ENCODE assay signal across 25 cellular contexts in genomic region chr15:41637086-41637485, GRCh38. TPM values are rescaled to one million over a fixed set of nuclear protein-coding genes. Genes with fewer than 3 reads are reported as not detected.
A peak's percentile ranks its signal among the peaks of the same experiment; 100 is the strongest.
DNase-seq lines count a peak whose midpoint lies in the region; ATAC-seq, FAIRE-seq and TF ChIP-seq lines count a peak whose summit lies in the region.
"Had no signal": no experiment of that assay in that cellular context is flagged by ENCODE, and none has a peak within 500 bp of the region (broad histone marks: within the 10 kb centered on the region; RNA-seq: fewer than 3 reads in every experiment).

No MANE protein-coding gene starts in this region.

- no peak overlapping the region for H2AK5ac ChIP-seq in mesendoderm (ENCODE audit: low read length)

- no peak overlapping the region for H4K8ac ChIP-seq in mesendoderm (ENCODE audit: low read depth, low read length)

- H4K5ac ChIP-seq in mesendoderm (ENCODE audit: low read length) = no peak overlapping the region

- DNase-seq in stimulated activated naive CD8-positive, alpha-beta T cell treated with anti-CD3 and anti-CD28 coated beads, Interleukin-15, Interleukin-2, amounts not matched to agents 100 U/mL and 50 U/mL, for 24 hours = no peak
- DNase-seq in stimulated activated naive CD8-positive, alpha-beta T cell treated with anti-CD3 and anti-CD28 coated beads, Interleukin-15, amount 100 ng/mL, for 72 hours = no peak
- DNase-seq in K562 (ENCODE audit: extremely low read depth in 1 of 4, low spot score in 3 of 4) (no peak), mesendoderm (peak; percentile 86), vagina (ENCODE audit: extremely low spot score in 2 of 2) (no peak)
- no peak for DNase-seq in activated effector memory CD4-positive, alpha-beta T cell treated with anti-CD3 and anti-CD28 coated beads, Interleukin-2, amount 50 U/mL, for 16 hours
- no peak for DNase-seq in natural killer cell treated with Interleukin-12 subunit alpha and Interleukin-12 subunit beta and Interleukin-15 and Interleukin-18, amount 100 ng/mL, for 72 hours (ENCODE audit: low spot score)
- DNase-seq: 8988T; ACHN; AML-193; BE2C; CD4-positive, alpha-beta T cell; COR-L47; DMS153; DND-41; GM23248; H7; HCEC 1CT had no signal

- FAIRE-seq in K562 (lab: Jason Lieb, UNC) = no peak
- FAIRE-seq: A549, G401.6, GM12892, GM19239, H1 had no signal

- no peak overlapping the region for H3K9ac ChIP-seq in K562 (ENCODE audit: insufficient read depth in 1 of 2, low read depth in 2 of 2, low read length in 2 of 2)
- H3K9ac ChIP-seq in mesendoderm (ENCODE audit: low read length) = no peak overlapping the region
- H3K9ac ChIP-seq: BLaER1 treated with 17β-estradiol and CSF1 and Interleukin-3, amounts not matched to agents 10 nM and 100 nM; GM23248 had no signal

- no peaks in the 10 kb centered on the region for H3K9me3 Mint-ChIP-seq in stimulated activated naive CD8-positive, alpha-beta T cell treated with anti-CD3 and anti-CD28 coated beads, Interleukin-15, amount 100 ng/mL, for 72 hours
- no peaks in the 10 kb centered on the region for H3K9me3 Mint-ChIP-seq in natural killer cell treated with Interleukin-12 subunit alpha and Interleukin-12 subunit beta and Interleukin-15 and Interleukin-18, amount 100 ng/mL, for 72 hours
- H3K9me3 Mint-ChIP-seq: CD4-positive, alpha-beta T cell had no signal

- H3K79me1 ChIP-seq in mesendoderm (ENCODE audit: low read length) = no peaks in the 10 kb centered on the region

- peaks cover 13% of the 10 kb centered on the region for H3K4me1 Mint-ChIP-seq in stimulated activated naive CD8-positive, alpha-beta T cell treated with anti-CD3 and anti-CD28 coated beads, Interleukin-15, amount 100 ng/mL, for 72 hours
- H3K4me1 Mint-ChIP-seq in natural killer cell treated with Interleukin-12 subunit alpha and Interleukin-12 subunit beta and Interleukin-15 and Interleukin-18, amount 100 ng/mL, for 72 hours (ENCODE audit: low read depth in 2 of 2) = peaks cover 4 to 9% of the 10 kb centered on the region in 2 donors

- TF ChIP-seq RAD21 in K562 (CRISPR knock-in tag; conservative IDR thresholded peaks at IDR 0.05 in 1 of 2, IDR thresholded peaks at IDR 0.05 in 1 of 2) = no peak

- TF ChIP-seq POLR2A in K562 (conservative IDR thresholded peaks at IDR 0.05) (no peak), vagina (IDR thresholded peaks at IDR 0.05) (no peak)

- no peaks in the 10 kb centered on the region for H3K36me3 Mint-ChIP-seq in natural killer cell treated with Interleukin-12 subunit alpha and Interleukin-12 subunit beta and Interleukin-15 and Interleukin-18, amount 100 ng/mL, for 72 hours

- H3K27me3 Mint-ChIP-seq in stimulated activated naive CD8-positive, alpha-beta T cell treated with anti-CD3 and anti-CD28 coated beads, Interleukin-15, amount 100 ng/mL, for 72 hours = no peaks in the 10 kb centered on the region
- H3K27me3 Mint-ChIP-seq in natural killer cell treated with Interleukin-12 subunit alpha and Interleukin-12 subunit beta and Interleukin-15 and Interleukin-18, amount 100 ng/mL, for 72 hours = no peaks in the 10 kb centered on the region
- H3K27me3 Mint-ChIP-seq: CD4-positive, alpha-beta T cell had no signal

- H3K4me2 ChIP-seq in K562 (ENCODE audit: insufficient read depth, low read length) = no peak overlapping the region
- H3K4me2 ChIP-seq in mesendoderm (ENCODE audit: low read length) = no peak overlapping the region
- H3K4me2 ChIP-seq: A549; BLaER1 treated with 17β-estradiol and CSF1 and Interleukin-3, amounts not matched to agents 10 nM and 100 nM had no signal

- H3K27me3 ChIP-seq in K562 (ENCODE audit: control insufficient read depth in 2 of 2, insufficient read depth in 2 of 2, low read length in 2 of 2) (no peaks in the 10 kb centered on the region), mesendoderm (ENCODE audit: insufficient read depth, low read length, poor library complexity) (no peaks in the 10 kb centered on the region), vagina (no peaks in the 10 kb centered on the region)
- H3K27me3 ChIP-seq: BE2C; BLaER1 treated with 17β-estradiol and CSF1 and Interleukin-3, amounts not matched to agents 10 nM and 100 nM had no signal

- peak overlapping the region in 1 of 2 donors; percentile 0 for H3K27ac Mint-ChIP-seq in stimulated activated naive CD8-positive, alpha-beta T cell treated with anti-CD3 and anti-CD28 coated beads, Interleukin-15, amount 100 ng/mL, for 72 hours
- no peak overlapping the region for H3K27ac Mint-ChIP-seq in natural killer cell treated with Interleukin-12 subunit alpha and Interleukin-12 subunit beta and Interleukin-15 and Interleukin-18, amount 100 ng/mL, for 72 hours
- H3K27ac Mint-ChIP-seq: CD4-positive, alpha-beta T cell had no signal

- no TSS peak for BruUV-seq in K562 (replicated peaks; lab: Mats Ljungman, UMichigan)

- H3K18ac ChIP-seq in mesendoderm (ENCODE audit: low read length) = no peak overlapping the region

- no peak overlapping the region for H2BK120ac ChIP-seq in mesendoderm (ENCODE audit: low read depth, low read length)

- peak; percentile 28 for ATAC-seq in stimulated activated naive CD8-positive, alpha-beta T cell treated with anti-CD3 and anti-CD28 coated beads, Interleukin-15, Interleukin-2, amounts not matched to agents 100 U/mL and 50 U/mL, for 24 hours
- ATAC-seq in stimulated activated naive CD8-positive, alpha-beta T cell treated with anti-CD3 and anti-CD28 coated beads, Interleukin-15, amount 100 ng/mL, for 72 hours = no peak
- ATAC-seq in K562 = no peak
- ATAC-seq in natural killer cell treated with Interleukin-12 subunit alpha and Interleukin-12 subunit beta and Interleukin-15 and Interleukin-18, amount 100 ng/mL, for 72 hours = no peak
- ATAC-seq: A549 had no signal

- TF ChIP-seq EP300 in K562 (IDR thresholded peaks at IDR 0.05; ENCODE audit: low read length) = no peak

- intact Hi-C loops in K562 (cut with micrococcal nuclease) = no loop called here
- intact Hi-C loops in vagina (cut with DNase I) = no loop called here

- CTCF ChIA-PET in K562 (lab: Yijun Ruan, JAX; ENCODE audit: low intra/inter-chr PET ratio) = no interaction called here

- POLR2A ChIA-PET in K562 (lab: Yijun Ruan, JAX) = no interaction called here

- no peak overlapping the region for H2BK15ac ChIP-seq in mesendoderm (replicated peaks; ENCODE audit: low read depth)

- no peak overlapping the region for H3K27ac ChIP-seq in K562 (ENCODE audit: extremely low read depth, low read depth, low read length)
- no peak overlapping the region for H3K27ac ChIP-seq in mesendoderm (ENCODE audit: low read depth, low read length)
- no peak overlapping the region for H3K27ac ChIP-seq in vagina
- H3K27ac ChIP-seq: A549; BLaER1 treated with 17β-estradiol and CSF1 and Interleukin-3, amounts not matched to agents 10 nM and 100 nM; GM23248 had no signal

- H3K9me3 ChIP-seq in K562 (replicated peaks; ENCODE audit: control insufficient read depth, insufficient read depth, low read depth, low read length) (no peaks in the 10 kb centered on the region; the same call in 1 of the 2 replicates), vagina (no peaks in the 10 kb centered on the region)
- H3K9me3 ChIP-seq: A549, BE2C had no signal

- H2BK5ac ChIP-seq in mesendoderm (ENCODE audit: low read length) = no peak overlapping the region

- no peak overlapping the region for H3K4me3 ChIP-seq in K562
- no peak overlapping the region for H3K4me3 ChIP-seq in mesendoderm (ENCODE audit: low read length)
- no peak overlapping the region for H3K4me3 ChIP-seq in vagina
- H3K4me3 ChIP-seq: A549; BLaER1 treated with 17β-estradiol and CSF1 and Interleukin-3, amounts not matched to agents 10 nM and 100 nM; GM23248 had no signal

- in situ Hi-C loops in K562 (cut with MboI) = no loop called here

- H3K79me2 ChIP-seq in K562 (ENCODE audit: control insufficient read depth, insufficient read depth, low read length) = no peaks in the 10 kb centered on the region
- H3K79me2 ChIP-seq in mesendoderm (ENCODE audit: control insufficient read depth, insufficient read depth, low read length) = no peaks in the 10 kb centered on the region

- no peak overlapping the region for H3K4me3 Mint-ChIP-seq in stimulated activated naive CD8-positive, alpha-beta T cell treated with anti-CD3 and anti-CD28 coated beads, Interleukin-15, amount 100 ng/mL, for 72 hours
- H3K4me3 Mint-ChIP-seq in natural killer cell treated with Interleukin-12 subunit alpha and Interleukin-12 subunit beta and Interleukin-15 and Interleukin-18, amount 100 ng/mL, for 72 hours = no peak overlapping the region
- H3K4me3 Mint-ChIP-seq: CD14-positive monocyte; CD4-positive, alpha-beta T cell had no signal

- H3K23ac ChIP-seq in mesendoderm (ENCODE audit: low read length) = no peak overlapping the region

- H3K9me1 ChIP-seq in K562 (ENCODE audit: control insufficient read depth, insufficient read depth, low read length) = no peaks in the 10 kb centered on the region

- H2AFZ ChIP-seq in K562 (ENCODE audit: low read depth, low read length) = no peak overlapping the region
- H2AFZ ChIP-seq: GM23248 had no signal

- TF ChIP-seq CTCF in K562 (IDR thresholded peaks at IDR 0.05 in 2 of 3, conservative IDR thresholded peaks at IDR 0.05 in 1 of 3; ENCODE audit: insufficient read depth in 2 of 3, low read depth in 1 of 3, low read length in 3 of 3) (no peak), vagina (IDR thresholded peaks at IDR 0.05) (no peak)

- no peaks in the 10 kb centered on the region for H3K36me3 ChIP-seq in K562 (ENCODE audit: control insufficient read depth, insufficient read depth, low read length)
- H3K36me3 ChIP-seq in mesendoderm (ENCODE audit: control insufficient read depth, insufficient read depth, low read length) = no peaks in the 10 kb centered on the region
- H3K36me3 ChIP-seq in vagina = no peaks in the 10 kb centered on the region
- H3K36me3 ChIP-seq: BE2C; BLaER1 treated with 17β-estradiol and CSF1 and Interleukin-3, amounts not matched to agents 10 nM and 100 nM had no signal

- peaks cover 2 to 10% of the 10 kb centered on the region in 2 experiments; a peak in 2 of 5 replicates for H3K4me1 ChIP-seq in K562 (replicated peaks in 1 of 2; ENCODE audit: control insufficient read depth in 2 of 2, insufficient read depth in 2 of 2, low read length in 2 of 2)
- H3K4me1 ChIP-seq in mesendoderm (ENCODE audit: control insufficient read depth, low read depth, low read length) = peaks cover 5% of the 10 kb centered on the region
- H3K4me1 ChIP-seq in vagina = peaks cover 4% of the 10 kb centered on the region

- H3K56ac ChIP-seq in mesendoderm (ENCODE audit: low read length) = no peak overlapping the region

- 44% methylated on average over 2 of the region's 2 CpGs for WGBS in K562 (ENCODE audit: insufficient coverage, low coverage, missing lambda C conversion rate)
- WGBS in mesendoderm (ENCODE audit: extremely low coverage, insufficient coverage, low lambda C conversion rate) = no CpG with 5 or more reads among the region's 2 CpGs

- H3K4ac ChIP-seq in mesendoderm (ENCODE audit: low read depth, low read length) = no peak overlapping the region

- H4K20me1 ChIP-seq in K562 (replicated peaks; ENCODE audit: control insufficient read depth, insufficient read depth, low read length) = no peaks in the 10 kb centered on the region
- H4K20me1 ChIP-seq: BLaER1 treated with 17β-estradiol and CSF1 and Interleukin-3, amounts not matched to agents 10 nM and 100 nM had no signal

RNA-seq across cellular contexts. Expression of gene MGA, which starts 23.1 kb away (rescaled TPM):
- 68.6 and 206 TPM in 2 replicates for total RNA-seq in K562 (2011; cell fraction: chromatin; rRNA removed; ENCODE audit: low replicate concordance)
- total RNA-seq in K562 (2011; cell fraction: nucleolus; rRNA removed) = 29.5 and 38.4 TPM in 2 replicates
- 68.1 and 97.3 TPM in 2 replicates for total RNA-seq in K562 (2011; cell fraction: nucleoplasm; rRNA removed)
- total RNA-seq in K562 (2014; rRNA removed) = 23.0 and 23.9 TPM in 2 replicates
- 56.1 and 59.4 TPM in 2 replicates for total RNA-seq in K562 (2014; rRNA removed; fragmentation: Illumina TruSeq; extraction: Trizol)
- 44.8 and 47.5 TPM in 2 replicates for total RNA-seq in K562 (2015; rRNA removed; fragmentation: Illumina TruSeq; extraction: Trizol)
- 43.3 and 45.3 TPM in 2 replicates for total RNA-seq in K562 (2021)
- polyA plus RNA-seq in K562 (2011; rRNA removed) = 15.1 and 18.2 TPM in 2 replicates
- polyA plus RNA-seq in K562 (2011; cell fraction: cytosol; rRNA removed) = 7.3 and 9.3 TPM in 2 replicates
- 18.7 and 21.6 TPM in 2 replicates for polyA plus RNA-seq in K562 (2011; cell fraction: nucleus; rRNA removed)
- polyA plus RNA-seq in K562 (2012) = 10.1 and 11.9 TPM in 2 replicates
- polyA plus RNA-seq in K562 (2014; fragmentation: Illumina TruSeq; extraction: Trizol) = 15.4 and 21.1 TPM in 2 replicates
- 1 to 10 TPM; 4.7 to 4.8 TPM for polyA plus RNA-seq in K562 (2014; fragmentation: Nextera tagmentation; extraction: Ambion mirVana)
- 8.9 and 9.7 TPM in 2 replicates for polyA plus RNA-seq in K562 (2014; rRNA removed)
- polyA minus RNA-seq in K562 (2011; rRNA and poly(A)+ RNA removed) = 132 and 175 TPM in 2 replicates
- polyA minus RNA-seq in K562 (2011; cell fraction: cytosol; rRNA and poly(A)+ RNA removed) = 41.2 and 42.2 TPM in 2 replicates
- polyA minus RNA-seq in K562 (2011; cell fraction: nucleus; rRNA and poly(A)+ RNA removed) = 26.8 and 59.2 TPM in 2 replicates
- 10.1 TPM for polyA plus RNA-seq in mesendoderm (2013, experiment 1 of 2)
- 10.2 TPM for polyA plus RNA-seq in mesendoderm (2013, experiment 2 of 2)
- total RNA-seq in natural killer cell treated with Interleukin-12 subunit alpha and Interleukin-12 subunit beta and Interleukin-15 and Interleukin-18, amount 100 ng/mL, for 72 hours = 10 to 100 TPM; 42.6 to 54.8 TPM
- total RNA-seq in vagina = 44.2 TPM
